Comparison of ENCODE assay signal across 2 cellular contexts in the genomic region with DNA sequence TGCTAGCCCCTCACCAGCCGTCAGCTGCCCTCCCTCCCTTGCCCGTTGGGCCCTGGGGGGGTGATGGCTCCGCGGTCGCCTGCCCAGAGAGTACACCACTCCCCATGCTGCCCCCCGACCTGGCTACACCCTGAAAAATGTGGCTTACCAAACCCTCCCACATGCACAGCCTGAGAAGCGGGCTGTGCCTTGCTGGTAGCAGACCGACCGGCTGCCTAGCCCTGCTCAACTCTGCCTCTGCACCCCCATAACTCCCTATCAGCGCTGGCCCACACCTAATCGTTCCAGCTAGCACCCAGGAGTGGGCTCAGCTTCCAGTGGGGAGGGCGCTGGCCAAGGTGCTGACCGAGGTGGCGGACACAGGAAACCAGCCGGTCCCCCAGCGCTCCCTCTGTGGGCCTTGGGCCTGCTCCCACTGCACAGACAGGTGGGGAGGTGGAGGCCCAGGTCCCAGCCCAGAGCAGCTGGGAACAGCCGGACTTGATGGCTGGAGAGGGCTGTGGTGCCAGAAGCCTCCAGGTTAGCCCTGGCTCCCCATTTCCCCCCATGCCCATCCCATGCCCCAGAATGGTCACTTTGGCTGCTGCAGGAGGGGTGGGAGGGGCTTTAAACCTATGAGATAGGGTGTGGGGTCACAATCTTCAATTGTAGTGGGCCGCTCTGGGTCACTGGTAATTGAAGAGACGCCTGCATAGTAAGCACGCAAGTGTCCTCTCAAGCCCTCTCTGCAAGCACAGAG.
TF ChIP-seq lines count a peak whose summit lies in the region.

No MANE protein-coding gene starts in this region.

TF ChIP-seq in K562, 482 proteins besides CTCF, POLR2A, EP300 and RAD21 (continued from another document and continues in another):
- TF ChIP-seq, protein P1, sequence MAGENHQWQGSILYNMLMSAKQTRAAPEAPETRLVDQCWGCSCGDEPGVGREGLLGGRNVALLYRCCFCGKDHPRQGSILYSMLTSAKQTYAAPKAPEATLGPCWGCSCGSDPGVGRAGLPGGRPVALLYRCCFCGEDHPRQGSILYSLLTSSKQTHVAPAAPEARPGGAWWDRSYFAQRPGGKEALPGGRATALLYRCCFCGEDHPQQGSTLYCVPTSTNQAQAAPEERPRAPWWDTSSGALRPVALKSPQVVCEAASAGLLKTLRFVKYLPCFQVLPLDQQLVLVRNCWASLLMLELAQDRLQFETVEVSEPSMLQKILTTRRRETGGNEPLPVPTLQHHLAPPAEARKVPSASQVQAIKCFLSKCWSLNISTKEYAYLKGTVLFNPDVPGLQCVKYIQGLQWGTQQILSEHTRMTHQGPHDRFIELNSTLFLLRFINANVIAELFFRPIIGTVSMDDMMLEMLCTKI (IDR thresholded peaks at IDR 0.05; ENCODE audit: partially characterized antibody): no peak
- TF ChIP-seq ZNF184 (CRISPR knock-in tag; IDR thresholded peaks at IDR 0.05) (0 out of 2 replicates have a peak, but pooled peaks have one; percentile 5), RCOR1 (IDR thresholded peaks at IDR 0.05; ENCODE audit: borderline replicate concordance in 1 of 2, low read depth in 2 of 2, low read length in 2 of 2) (peak in 1 of 2 experiments; percentile 79; a peak in 2 of 4 replicates), TEAD4 (IDR thresholded peaks at IDR 0.05; ENCODE audit: low read length) (no peak), TEAD4 (CRISPR knock-in tag; IDR thresholded peaks at IDR 0.05; ENCODE audit: borderline replicate concordance) (peak; percentile 89), LCOR (CRISPR knock-in tag; IDR thresholded peaks at IDR 0.05) (peak; percentile 57; the same call in 1 of the 2 replicates), MAZ (CRISPR knock-in tag; conservative IDR thresholded peaks at IDR 0.05 in 1 of 2, IDR thresholded peaks at IDR 0.05 in 1 of 2) (peak; percentile 47 to 77; a peak in 2 of 4 replicates), HDAC2 (IDR thresholded peaks at IDR 0.05) (peak; percentile 49), NCOA1 (IDR thresholded peaks at IDR 0.05; ENCODE audit: low read depth) (0 out of 2 replicates have a peak, but pooled peaks have one; percentile 56), GTF2E2 (tag; IDR thresholded peaks at IDR 0.05) (peak; percentile 41; the same call in 1 of the 2 replicates), EHMT2 (IDR thresholded peaks at IDR 0.05) (peak; percentile 98), SRSF1 (IDR thresholded peaks at IDR 0.05; ENCODE audit: low read depth, low read length) (no peak), CBX8 (IDR thresholded peaks at IDR 0.05; ENCODE audit: borderline replicate concordance, extremely low read depth, low read depth, low read length, poor library complexity, severe bottlenecking) (no peak), NONO (IDR thresholded peaks at IDR 0.05; ENCODE audit: low read depth in 2 of 2, low read length in 1 of 2) (no peak), ZNF232 (CRISPR knock-in tag; IDR thresholded peaks at IDR 0.05) (peak; percentile 95)
- TF ChIP-seq, protein P2, sequence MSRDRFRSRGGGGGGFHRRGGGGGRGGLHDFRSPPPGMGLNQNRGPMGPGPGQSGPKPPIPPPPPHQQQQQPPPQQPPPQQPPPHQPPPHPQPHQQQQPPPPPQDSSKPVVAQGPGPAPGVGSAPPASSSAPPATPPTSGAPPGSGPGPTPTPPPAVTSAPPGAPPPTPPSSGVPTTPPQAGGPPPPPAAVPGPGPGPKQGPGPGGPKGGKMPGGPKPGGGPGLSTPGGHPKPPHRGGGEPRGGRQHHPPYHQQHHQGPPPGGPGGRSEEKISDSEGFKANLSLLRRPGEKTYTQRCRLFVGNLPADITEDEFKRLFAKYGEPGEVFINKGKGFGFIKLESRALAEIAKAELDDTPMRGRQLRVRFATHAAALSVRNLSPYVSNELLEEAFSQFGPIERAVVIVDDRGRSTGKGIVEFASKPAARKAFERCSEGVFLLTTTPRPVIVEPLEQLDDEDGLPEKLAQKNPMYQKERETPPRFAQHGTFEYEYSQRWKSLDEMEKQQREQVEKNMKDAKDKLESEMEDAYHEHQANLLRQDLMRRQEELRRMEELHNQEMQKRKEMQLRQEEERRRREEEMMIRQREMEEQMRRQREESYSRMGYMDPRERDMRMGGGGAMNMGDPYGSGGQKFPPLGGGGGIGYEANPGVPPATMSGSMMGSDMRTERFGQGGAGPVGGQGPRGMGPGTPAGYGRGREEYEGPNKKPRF (IDR thresholded peaks at IDR 0.05; ENCODE audit: low read depth, low read length): no peak
- TF ChIP-seq, protein P3, sequence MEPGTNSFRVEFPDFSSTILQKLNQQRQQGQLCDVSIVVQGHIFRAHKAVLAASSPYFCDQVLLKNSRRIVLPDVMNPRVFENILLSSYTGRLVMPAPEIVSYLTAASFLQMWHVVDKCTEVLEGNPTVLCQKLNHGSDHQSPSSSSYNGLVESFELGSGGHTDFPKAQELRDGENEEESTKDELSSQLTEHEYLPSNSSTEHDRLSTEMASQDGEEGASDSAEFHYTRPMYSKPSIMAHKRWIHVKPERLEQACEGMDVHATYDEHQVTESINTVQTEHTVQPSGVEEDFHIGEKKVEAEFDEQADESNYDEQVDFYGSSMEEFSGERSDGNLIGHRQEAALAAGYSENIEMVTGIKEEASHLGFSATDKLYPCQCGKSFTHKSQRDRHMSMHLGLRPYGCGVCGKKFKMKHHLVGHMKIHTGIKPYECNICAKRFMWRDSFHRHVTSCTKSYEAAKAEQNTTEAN (CRISPR knock-in tag; IDR thresholded peaks at IDR 0.05): peak; percentile 31; the same call in 1 of the 2 replicates
- TF ChIP-seq, protein P4, sequence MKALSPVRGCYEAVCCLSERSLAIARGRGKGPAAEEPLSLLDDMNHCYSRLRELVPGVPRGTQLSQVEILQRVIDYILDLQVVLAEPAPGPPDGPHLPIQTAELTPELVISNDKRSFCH (CRISPR knock-in tag; IDR thresholded peaks at IDR 0.05): no peak
- TF ChIP-seq, protein P4 (tag; IDR thresholded peaks at IDR 0.05): peak; percentile 59; the same call in 1 of the 2 replicates
- TF ChIP-seq, protein P5, sequence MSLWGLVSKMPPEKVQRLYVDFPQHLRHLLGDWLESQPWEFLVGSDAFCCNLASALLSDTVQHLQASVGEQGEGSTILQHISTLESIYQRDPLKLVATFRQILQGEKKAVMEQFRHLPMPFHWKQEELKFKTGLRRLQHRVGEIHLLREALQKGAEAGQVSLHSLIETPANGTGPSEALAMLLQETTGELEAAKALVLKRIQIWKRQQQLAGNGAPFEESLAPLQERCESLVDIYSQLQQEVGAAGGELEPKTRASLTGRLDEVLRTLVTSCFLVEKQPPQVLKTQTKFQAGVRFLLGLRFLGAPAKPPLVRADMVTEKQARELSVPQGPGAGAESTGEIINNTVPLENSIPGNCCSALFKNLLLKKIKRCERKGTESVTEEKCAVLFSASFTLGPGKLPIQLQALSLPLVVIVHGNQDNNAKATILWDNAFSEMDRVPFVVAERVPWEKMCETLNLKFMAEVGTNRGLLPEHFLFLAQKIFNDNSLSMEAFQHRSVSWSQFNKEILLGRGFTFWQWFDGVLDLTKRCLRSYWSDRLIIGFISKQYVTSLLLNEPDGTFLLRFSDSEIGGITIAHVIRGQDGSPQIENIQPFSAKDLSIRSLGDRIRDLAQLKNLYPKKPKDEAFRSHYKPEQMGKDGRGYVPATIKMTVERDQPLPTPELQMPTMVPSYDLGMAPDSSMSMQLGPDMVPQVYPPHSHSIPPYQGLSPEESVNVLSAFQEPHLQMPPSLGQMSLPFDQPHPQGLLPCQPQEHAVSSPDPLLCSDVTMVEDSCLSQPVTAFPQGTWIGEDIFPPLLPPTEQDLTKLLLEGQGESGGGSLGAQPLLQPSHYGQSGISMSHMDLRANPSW (CRISPR knock-in tag; IDR thresholded peaks at IDR 0.05): peak; percentile 54; the same call in 1 of the 2 replicates

TF ChIP-seq in HepG2, 621 proteins besides CTCF, POLR2A, EP300 and RAD21 (continued from another document and continues in another):
- no peak for TF ChIP-seq SOX5 (CRISPR knock-in tag; IDR thresholded peaks at IDR 0.05; ENCODE audit: borderline replicate concordance)
- TF ChIP-seq ZNF224 (CRISPR knock-in tag; IDR thresholded peaks at IDR 0.05): no peak
- TF ChIP-seq, protein P6, sequence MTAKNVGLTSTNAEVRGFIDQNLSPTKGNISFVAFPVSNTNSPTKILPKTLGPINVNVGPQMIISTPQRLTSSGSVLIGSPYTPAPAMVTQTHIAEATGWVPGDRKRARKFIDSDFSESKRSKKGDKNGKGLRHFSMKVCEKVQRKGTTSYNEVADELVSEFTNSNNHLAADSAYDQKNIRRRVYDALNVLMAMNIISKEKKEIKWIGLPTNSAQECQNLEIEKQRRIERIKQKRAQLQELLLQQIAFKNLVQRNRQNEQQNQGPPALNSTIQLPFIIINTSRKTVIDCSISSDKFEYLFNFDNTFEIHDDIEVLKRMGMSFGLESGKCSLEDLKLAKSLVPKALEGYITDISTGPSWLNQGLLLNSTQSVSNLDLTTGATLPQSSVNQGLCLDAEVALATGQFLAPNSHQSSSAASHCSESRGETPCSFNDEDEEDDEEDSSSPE (CRISPR knock-in tag; IDR thresholded peaks at IDR 0.05): no peak
- TF ChIP-seq, protein P7, sequence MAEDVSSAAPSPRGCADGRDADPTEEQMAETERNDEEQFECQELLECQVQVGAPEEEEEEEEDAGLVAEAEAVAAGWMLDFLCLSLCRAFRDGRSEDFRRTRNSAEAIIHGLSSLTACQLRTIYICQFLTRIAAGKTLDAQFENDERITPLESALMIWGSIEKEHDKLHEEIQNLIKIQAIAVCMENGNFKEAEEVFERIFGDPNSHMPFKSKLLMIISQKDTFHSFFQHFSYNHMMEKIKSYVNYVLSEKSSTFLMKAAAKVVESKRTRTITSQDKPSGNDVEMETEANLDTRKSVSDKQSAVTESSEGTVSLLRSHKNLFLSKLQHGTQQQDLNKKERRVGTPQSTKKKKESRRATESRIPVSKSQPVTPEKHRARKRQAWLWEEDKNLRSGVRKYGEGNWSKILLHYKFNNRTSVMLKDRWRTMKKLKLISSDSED (CRISPR knock-in tag; IDR thresholded peaks at IDR 0.05): no peak
- TF ChIP-seq, protein P8, sequence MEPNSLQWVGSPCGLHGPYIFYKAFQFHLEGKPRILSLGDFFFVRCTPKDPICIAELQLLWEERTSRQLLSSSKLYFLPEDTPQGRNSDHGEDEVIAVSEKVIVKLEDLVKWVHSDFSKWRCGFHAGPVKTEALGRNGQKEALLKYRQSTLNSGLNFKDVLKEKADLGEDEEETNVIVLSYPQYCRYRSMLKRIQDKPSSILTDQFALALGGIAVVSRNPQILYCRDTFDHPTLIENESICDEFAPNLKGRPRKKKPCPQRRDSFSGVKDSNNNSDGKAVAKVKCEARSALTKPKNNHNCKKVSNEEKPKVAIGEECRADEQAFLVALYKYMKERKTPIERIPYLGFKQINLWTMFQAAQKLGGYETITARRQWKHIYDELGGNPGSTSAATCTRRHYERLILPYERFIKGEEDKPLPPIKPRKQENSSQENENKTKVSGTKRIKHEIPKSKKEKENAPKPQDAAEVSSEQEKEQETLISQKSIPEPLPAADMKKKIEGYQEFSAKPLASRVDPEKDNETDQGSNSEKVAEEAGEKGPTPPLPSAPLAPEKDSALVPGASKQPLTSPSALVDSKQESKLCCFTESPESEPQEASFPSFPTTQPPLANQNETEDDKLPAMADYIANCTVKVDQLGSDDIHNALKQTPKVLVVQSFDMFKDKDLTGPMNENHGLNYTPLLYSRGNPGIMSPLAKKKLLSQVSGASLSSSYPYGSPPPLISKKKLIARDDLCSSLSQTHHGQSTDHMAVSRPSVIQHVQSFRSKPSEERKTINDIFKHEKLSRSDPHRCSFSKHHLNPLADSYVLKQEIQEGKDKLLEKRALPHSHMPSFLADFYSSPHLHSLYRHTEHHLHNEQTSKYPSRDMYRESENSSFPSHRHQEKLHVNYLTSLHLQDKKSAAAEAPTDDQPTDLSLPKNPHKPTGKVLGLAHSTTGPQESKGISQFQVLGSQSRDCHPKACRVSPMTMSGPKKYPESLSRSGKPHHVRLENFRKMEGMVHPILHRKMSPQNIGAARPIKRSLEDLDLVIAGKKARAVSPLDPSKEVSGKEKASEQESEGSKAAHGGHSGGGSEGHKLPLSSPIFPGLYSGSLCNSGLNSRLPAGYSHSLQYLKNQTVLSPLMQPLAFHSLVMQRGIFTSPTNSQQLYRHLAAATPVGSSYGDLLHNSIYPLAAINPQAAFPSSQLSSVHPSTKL (CRISPR knock-in tag; IDR thresholded peaks at IDR 0.05): 0 out of 2 replicates have a peak, but pooled peaks have one; percentile 20
- TF ChIP-seq, protein P9, sequence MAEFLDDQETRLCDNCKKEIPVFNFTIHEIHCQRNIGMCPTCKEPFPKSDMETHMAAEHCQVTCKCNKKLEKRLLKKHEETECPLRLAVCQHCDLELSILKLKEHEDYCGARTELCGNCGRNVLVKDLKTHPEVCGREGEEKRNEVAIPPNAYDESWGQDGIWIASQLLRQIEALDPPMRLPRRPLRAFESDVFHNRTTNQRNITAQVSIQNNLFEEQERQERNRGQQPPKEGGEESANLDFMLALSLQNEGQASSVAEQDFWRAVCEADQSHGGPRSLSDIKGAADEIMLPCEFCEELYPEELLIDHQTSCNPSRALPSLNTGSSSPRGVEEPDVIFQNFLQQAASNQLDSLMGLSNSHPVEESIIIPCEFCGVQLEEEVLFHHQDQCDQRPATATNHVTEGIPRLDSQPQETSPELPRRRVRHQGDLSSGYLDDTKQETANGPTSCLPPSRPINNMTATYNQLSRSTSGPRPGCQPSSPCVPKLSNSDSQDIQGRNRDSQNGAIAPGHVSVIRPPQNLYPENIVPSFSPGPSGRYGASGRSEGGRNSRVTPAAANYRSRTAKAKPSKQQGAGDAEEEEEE (CRISPR knock-in tag; IDR thresholded peaks at IDR 0.05; ENCODE audit: borderline replicate concordance): no peak
- 0 out of 2 replicates have a peak, but pooled peaks have one; percentile 22 for TF ChIP-seq RARA (CRISPR knock-in tag; IDR thresholded peaks at IDR 0.05)
- TF ChIP-seq PITX1 (CRISPR knock-in tag; IDR thresholded peaks at IDR 0.05): 0 out of 2 replicates have a peak, but pooled peaks have one; percentile 41
- TF ChIP-seq, protein P10, sequence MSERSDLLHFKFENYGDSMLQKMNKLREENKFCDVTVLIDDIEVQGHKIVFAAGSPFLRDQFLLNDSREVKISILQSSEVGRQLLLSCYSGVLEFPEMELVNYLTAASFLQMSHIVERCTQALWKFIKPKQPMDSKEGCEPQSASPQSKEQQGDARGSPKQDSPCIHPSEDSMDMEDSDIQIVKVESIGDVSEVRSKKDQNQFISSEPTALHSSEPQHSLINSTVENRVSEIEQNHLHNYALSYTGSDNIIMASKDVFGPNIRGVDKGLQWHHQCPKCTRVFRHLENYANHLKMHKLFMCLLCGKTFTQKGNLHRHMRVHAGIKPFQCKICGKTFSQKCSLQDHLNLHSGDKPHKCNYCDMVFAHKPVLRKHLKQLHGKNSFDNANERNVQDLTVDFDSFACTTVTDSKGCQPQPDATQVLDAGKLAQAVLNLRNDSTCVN (CRISPR knock-in tag; IDR thresholded peaks at IDR 0.05; ENCODE audit: borderline replicate concordance): 0 out of 2 replicates have a peak, but pooled peaks have one; percentile 41
- TF ChIP-seq, protein P11, sequence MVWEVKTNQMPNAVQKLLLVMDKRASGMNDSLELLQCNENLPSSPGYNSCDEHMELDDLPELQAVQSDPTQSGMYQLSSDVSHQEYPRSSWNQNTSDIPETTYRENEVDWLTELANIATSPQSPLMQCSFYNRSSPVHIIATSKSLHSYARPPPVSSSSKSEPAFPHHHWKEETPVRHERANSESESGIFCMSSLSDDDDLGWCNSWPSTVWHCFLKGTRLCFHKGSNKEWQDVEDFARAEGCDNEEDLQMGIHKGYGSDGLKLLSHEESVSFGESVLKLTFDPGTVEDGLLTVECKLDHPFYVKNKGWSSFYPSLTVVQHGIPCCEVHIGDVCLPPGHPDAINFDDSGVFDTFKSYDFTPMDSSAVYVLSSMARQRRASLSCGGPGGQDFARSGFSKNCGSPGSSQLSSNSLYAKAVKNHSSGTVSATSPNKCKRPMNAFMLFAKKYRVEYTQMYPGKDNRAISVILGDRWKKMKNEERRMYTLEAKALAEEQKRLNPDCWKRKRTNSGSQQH (CRISPR knock-in tag; IDR thresholded peaks at IDR 0.05; ENCODE audit: low read depth): peak; percentile 70; the same call in 1 of the 2 replicates
- 0 out of 2 replicates have a peak, but pooled peaks have one; percentile 37 for TF ChIP-seq KLF6 (CRISPR knock-in tag; IDR thresholded peaks at IDR 0.05)
- TF ChIP-seq CBFB (CRISPR knock-in tag; IDR thresholded peaks at IDR 0.05): no peak
